ENCODE assay signal across 8 cellular contexts in the genomic region with DNA sequence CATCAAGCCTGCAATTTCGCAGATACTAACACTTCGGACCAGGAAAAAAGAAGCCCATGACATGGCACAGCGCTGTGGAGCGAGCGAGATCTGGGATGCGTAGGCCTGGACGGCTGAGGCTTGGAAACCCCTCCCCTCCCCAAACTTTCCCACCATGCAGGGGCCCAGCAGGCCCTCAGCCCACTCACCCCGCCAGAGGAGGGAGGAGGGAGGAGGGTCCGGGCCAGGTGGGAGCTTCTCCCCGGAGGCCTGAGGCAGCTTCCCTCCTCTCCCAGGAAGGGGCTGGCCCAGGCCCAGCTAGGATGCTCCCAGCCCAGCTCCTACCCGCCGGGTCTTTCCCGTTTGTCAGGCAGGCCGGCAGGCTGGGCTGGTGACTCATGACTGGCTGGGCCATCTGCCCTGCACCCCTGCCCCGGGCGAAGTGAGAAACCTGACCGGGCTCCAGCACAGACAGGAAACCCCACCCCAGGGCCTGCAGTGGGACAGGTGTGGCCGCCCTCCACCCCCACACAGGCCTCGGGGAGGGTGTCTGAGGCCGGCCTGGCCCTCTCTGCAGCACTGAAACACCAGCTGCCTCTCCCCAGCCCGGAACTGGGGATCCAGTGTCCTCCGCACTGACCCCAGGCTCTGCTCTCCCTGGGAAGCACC. TPM values are rescaled to one million over a fixed set of nuclear protein-coding genes. Genes with fewer than 3 reads are reported as not detected.
DNase-seq lines count a peak whose midpoint lies in the region; ATAC-seq lines count a peak whose summit lies in the region.

No MANE protein-coding gene starts in this region.

- H3K4me1 ChIP-seq in adipocyte (ENCODE audit: control insufficient read depth, insufficient read depth, low read length) = peaks cover 40% of the 10 kb centered on the region
- H3K4me1 ChIP-seq in skeletal muscle tissue (ENCODE audit: control insufficient read depth in 3 of 3, insufficient read depth in 3 of 3, low read length in 3 of 3) = peaks cover 53 to 77% (median 68%) of the 10 kb centered on the region in 3 donors

- no peak for ATAC-seq in HG02852 (IDR thresholded peaks at IDR 0.05; ENCODE audit: unreplicated experiment)

- H3K9me3 ChIP-seq in adipocyte (ENCODE audit: control insufficient read depth, low read length) (no peaks in the 10 kb centered on the region), skeletal muscle tissue (ENCODE audit: control insufficient read depth in 3 of 3, low read length in 3 of 3) (no peaks in the 10 kb centered on the region)

- H3K4me3 ChIP-seq in adipocyte (ENCODE audit: low read length) = no peak overlapping the region
- peak overlapping the region; percentile 9 to 57 (median 45) for H3K4me3 ChIP-seq in skeletal muscle tissue (ENCODE audit: low read length in 3 of 3)

- peak; percentile 85 for DNase-seq in COLO829 (ENCODE audit: low spot score)
- peak; percentile 94 for DNase-seq in M059J (ENCODE audit: low read depth)
- DNase-seq in adipocyte (ENCODE audit: low read depth) = peak; percentile 93
- DNase-seq in hepatic stellate cell (ENCODE audit: low spot score) = peak; percentile 97
- no peak for DNase-seq in stimulated activated CD8-positive, alpha-beta memory T cell treated with anti-CD3 and anti-CD28 coated beads, Interleukin-4, amount 100 ng/mL, for 48 hours
- DNase-seq in NCI-H1436 treated with DMSO at 0.1 percent for 48 hours (lab: John Stamatoyannopoulos, UW) = no peak

- H3K9ac ChIP-seq in adipocyte (ENCODE audit: low read length) (peak overlapping the region; percentile 69), skeletal muscle tissue (ENCODE audit: low read depth in 1 of 3, low read length in 3 of 3) (peak overlapping the region; percentile 73 to 77 (median 76))

- H3K27ac ChIP-seq in skeletal muscle tissue (ENCODE audit: low read depth, low read length) = peak overlapping the region; percentile 94

- H3K27me3 ChIP-seq in adipocyte (replicated peaks; ENCODE audit: control insufficient read depth, insufficient read depth, low read length) = peaks cover 35% of the 10 kb centered on the region
- H3K27me3 ChIP-seq in skeletal muscle tissue (ENCODE audit: control insufficient read depth in 3 of 3, insufficient read depth in 3 of 3, low read length in 3 of 3) = no peaks in the 10 kb centered on the region

- H3K36me3 ChIP-seq in adipocyte (ENCODE audit: control insufficient read depth, insufficient read depth, low read length, severe bottlenecking) (no peaks in the 10 kb centered on the region), skeletal muscle tissue (ENCODE audit: control insufficient read depth in 3 of 3, insufficient read depth in 3 of 3, low read length in 3 of 3) (no peaks in the 10 kb centered on the region)

RNA-seq across cellular contexts. Expression of a gene that starts 34.3 kb away (rescaled TPM):
- 77.9 and 119 TPM in 2 replicates for total RNA-seq in M059J (2014; rRNA removed; shearing (Covaris generic))
- total RNA-seq in skeletal muscle tissue = 26.1 TPM

Comparison
In these comparisons a context has a peak if more than half of its experiments do, and no peak if none do; other contexts are left out.
1. DNase-seq: peak in COLO829 (single experiment), M059J (single experiment), adipocyte (single experiment) and hepatic stellate cell (single experiment); none in stimulated activated CD8-positive, alpha-beta memory T cell treated with anti-CD3 and anti-CD28 coated beads, Interleukin-4, amount 100 ng/mL, for 48 hours (single experiment) and NCI-H1436 treated with DMSO at 0.1 percent for 48 hours (single experiment).